In genomic region chr2:85750509-85751299, GRCh38 we compare ENCODE assay signal across 8 cellular contexts. TPM values are rescaled to one million over a fixed set of nuclear protein-coding genes. Genes with fewer than 3 reads are reported as not detected.
DNase-seq lines count a peak whose midpoint lies in the region; ATAC-seq and TF ChIP-seq lines count a peak whose summit lies in the region.

No MANE protein-coding gene starts in this region.

- no peak for TF ChIP-seq POLR2A in prostate gland (IDR thresholded peaks at IDR 0.05)

- peak; percentile 58 for ATAC-seq in CD8-positive, alpha-beta T cell
- peak; percentile 42 for ATAC-seq in activated naive CD8-positive, alpha-beta T cell treated with anti-CD3 and anti-CD28 coated beads, Interleukin-2, amount 50 U/mL, for 24 hours
- ATAC-seq in HG03025 (IDR thresholded peaks at IDR 0.05; ENCODE audit: low FRiP score, unreplicated experiment) (no peak), GM18520 (IDR thresholded peaks at IDR 0.05; ENCODE audit: unreplicated experiment) (no peak)

- H3K27ac Mint-ChIP-seq in CD8-positive, alpha-beta T cell, result no peak overlapping the region
- no peak overlapping the region for H3K27ac Mint-ChIP-seq in activated naive CD8-positive, alpha-beta T cell treated with anti-CD3 and anti-CD28 coated beads, Interleukin-2, amount 50 U/mL, for 24 hours

- POLR2A ChIA-PET in CD8-positive, alpha-beta T cell (lab: Charles Lee), result no interaction called here

- H3K9me3 Mint-ChIP-seq in CD8-positive, alpha-beta T cell, result no peaks in the 10 kb centered on the region
- H3K9me3 Mint-ChIP-seq in activated naive CD8-positive, alpha-beta T cell treated with anti-CD3 and anti-CD28 coated beads, Interleukin-2, amount 50 U/mL, for 24 hours, result no peaks in the 10 kb centered on the region

- peak; percentile 66 for TF ChIP-seq CTCF in CD8-positive, alpha-beta T cell (IDR thresholded peaks at IDR 0.05)
- TF ChIP-seq CTCF in prostate gland (IDR thresholded peaks at IDR 0.05), result peak; percentile 54 to 80 (median 68)

- WGBS in prostate gland, result 39% methylated on average over 10 of the region's 10 CpGs

- peaks cover 16% of the 10 kb centered on the region for H3K4me1 ChIP-seq in CD8-positive, alpha-beta T cell (ENCODE audit: insufficient read depth, low read length)
- no peaks in the 10 kb centered on the region for H3K4me1 ChIP-seq in prostate gland (replicated peaks)

- no peak overlapping the region for H3K27ac ChIP-seq in CD8-positive, alpha-beta T cell (ENCODE audit: low read depth, low read length)
- no peak overlapping the region for H3K27ac ChIP-seq in prostate gland

- peaks cover 16% of the 10 kb centered on the region for H3K27me3 ChIP-seq in CD8-positive, alpha-beta T cell (ENCODE audit: insufficient read depth, low read length)
- H3K27me3 ChIP-seq in prostate gland (replicated peaks; ENCODE audit: insufficient read depth), result no peaks in the 10 kb centered on the region

- H3K4me3 Mint-ChIP-seq in CD8-positive, alpha-beta T cell, result no peak overlapping the region
- no peak overlapping the region for H3K4me3 Mint-ChIP-seq in activated naive CD8-positive, alpha-beta T cell treated with anti-CD3 and anti-CD28 coated beads, Interleukin-2, amount 50 U/mL, for 24 hours

- intact Hi-C loops in CD8-positive, alpha-beta T cell (cut with DNase I, micrococcal nuclease), result loop anchor here in 1 of 2 experiments (1.0 to 2.0 kb wide), 2 partner anchors 64 to 330 kb away; no protein-coding TSS in a partner anchor
- intact Hi-C loops in cardiac septum (cut with DNase I), result loop anchor here (2.0 kb wide), 2 partner anchors 48 to 64 kb away; no protein-coding TSS in a partner anchor
- intact Hi-C loops in prostate gland (cut with DNase I), result no loop called here

- H3K4me1 Mint-ChIP-seq in CD8-positive, alpha-beta T cell (ENCODE audit: low read depth), result peaks cover 23% of the 10 kb centered on the region
- peaks cover 14% of the 10 kb centered on the region for H3K4me1 Mint-ChIP-seq in activated naive CD8-positive, alpha-beta T cell treated with anti-CD3 and anti-CD28 coated beads, Interleukin-2, amount 50 U/mL, for 24 hours

- no peaks in the 10 kb centered on the region for H3K9me3 ChIP-seq in CD8-positive, alpha-beta T cell (ENCODE audit: low read length)
- no peaks in the 10 kb centered on the region for H3K9me3 ChIP-seq in prostate gland

- CTCF ChIA-PET in CD8-positive, alpha-beta T cell (lab: Charles Lee), result interaction anchor here (1.0 to 5.9 kb wide), 12 partner anchors 10 to 330 kb away, joined by 3 to 63 read pairs (median 4); no protein-coding TSS in a partner anchor

- no peaks in the 10 kb centered on the region for H3K36me3 Mint-ChIP-seq in CD8-positive, alpha-beta T cell
- H3K36me3 Mint-ChIP-seq in activated naive CD8-positive, alpha-beta T cell treated with anti-CD3 and anti-CD28 coated beads, Interleukin-2, amount 50 U/mL, for 24 hours (ENCODE audit: low read depth), result no peaks in the 10 kb centered on the region

- peak; percentile 16 to 69 (median 51) for DNase-seq in CD8-positive, alpha-beta T cell
- DNase-seq in HT-29 (ENCODE audit: low spot score) (peak; percentile 72), SK-N-DZ (ENCODE audit: low spot score) (peak; percentile 57), cardiac septum (ENCODE audit: low spot score) (peak; percentile 86), prostate gland (ENCODE audit: low spot score) (peak; percentile 65)
- DNase-seq in activated naive CD8-positive, alpha-beta T cell treated with anti-CD3 and anti-CD28 coated beads, Interleukin-2, amount 50 U/mL, for 24 hours, result peak; percentile 66

- no peak overlapping the region for H3K4me3 ChIP-seq in CD8-positive, alpha-beta T cell (ENCODE audit: low read depth, low read length)
- no peak overlapping the region for H3K4me3 ChIP-seq in prostate gland

- peaks cover 48% of the 10 kb centered on the region for H3K27me3 Mint-ChIP-seq in CD8-positive, alpha-beta T cell (ENCODE audit: low read depth)
- H3K27me3 Mint-ChIP-seq in activated naive CD8-positive, alpha-beta T cell treated with anti-CD3 and anti-CD28 coated beads, Interleukin-2, amount 50 U/mL, for 24 hours, result peaks cover 59% of the 10 kb centered on the region

- H3K36me3 ChIP-seq in CD8-positive, alpha-beta T cell (ENCODE audit: insufficient read depth, low read length), result no peaks in the 10 kb centered on the region
- H3K36me3 ChIP-seq in prostate gland, result no peaks in the 10 kb centered on the region

RNA-seq across cellular contexts. Expression of gene ATOH8, which starts 3.1 kb away (rescaled TPM):
- under 1 TPM; 0.22 to 0.39 TPM for total RNA-seq in CD8-positive, alpha-beta T cell
- 1.0 and 2.3 TPM in 2 replicates for total RNA-seq in HT-29 (2014; rRNA removed; shearing (Covaris generic))
- polyA plus RNA-seq in SK-N-DZ (2014; cell fraction: cytosol; rRNA removed), result 1.6 and 1.8 TPM in 2 replicates
- polyA plus RNA-seq in SK-N-DZ (2014; cell fraction: nucleus; rRNA removed), result 1.9 and 3.1 TPM in 2 replicates
- total RNA-seq in cardiac septum, result 21.0 TPM
- total RNA-seq in prostate gland, result 10 to 100 TPM; 40.1 to 49.8 TPM

RNA-seq across cellular contexts. Expression of gene GNLY, which starts 56.5 kb away (rescaled TPM):
- total RNA-seq in CD8-positive, alpha-beta T cell, result 10 to 100 TPM; 90.8 to 92.9 TPM
- not detected in 2 replicates for total RNA-seq in HT-29 (2014; rRNA removed; shearing (Covaris generic))
- polyA plus RNA-seq in SK-N-DZ (2014; cell fraction: cytosol; rRNA removed), result 0.29 TPM in 1 of 2 replicates, not detected in the other
- 0.66 TPM in 1 of 2 replicates, not detected in the other for polyA plus RNA-seq in SK-N-DZ (2014; cell fraction: nucleus; rRNA removed)
- total RNA-seq in cardiac septum, result 2.3 TPM
- under 1 TPM; 0.36 to 0.68 TPM for total RNA-seq in prostate gland

Comparison
In these comparisons a context has a peak if more than half of its experiments do, and no peak if none do; other contexts are left out.
1. ATAC-seq: peak in CD8-positive, alpha-beta T cell (single experiment) and activated naive CD8-positive, alpha-beta T cell treated with anti-CD3 and anti-CD28 coated beads, Interleukin-2, amount 50 U/mL, for 24 hours (single experiment); none in HG03025 (single experiment) and GM18520 (single experiment).
2. RNA of gene GNLY, which starts 56.5 kb away (total RNA-seq): 90.8 to 92.9 TPM in CD8-positive, alpha-beta T cell; 2.3 TPM in cardiac septum (single experiment), 0.36 to 0.68 TPM in prostate gland and not detected in HT-29; every median in the first group is over 10 times any median in the second.
3. Peak in every context shown above with its lines, with median percentiles within 50 percentile points of each other: DNase-seq.